22 cellular contexts compared by ENCODE assay signal in genomic region chr21:39911792-39912191, GRCh38.
DNase-seq lines count a peak whose midpoint lies in the region; ATAC-seq lines count a peak whose summit lies in the region.
"Had no signal": no experiment of that assay in that cellular context is flagged by ENCODE, and none has a peak within 500 bp of the region (broad histone marks: within the 10 kb centered on the region; RNA-seq: fewer than 3 reads in every experiment).

No MANE protein-coding gene starts in this region.

- no peak for ATAC-seq in HG02588 (IDR thresholded peaks at IDR 0.05; ENCODE audit: unreplicated experiment)
- ATAC-seq: effector memory CD8-positive, alpha-beta T cell; stimulated activated naive CD8-positive, alpha-beta T cell treated with anti-CD3 and anti-CD28 coated beads, Interleukin-15, Interleukin-2, amounts not matched to agents 100 U/mL and 50 U/mL, for 24 hours had no signal

- peak; percentile 55 for DNase-seq in NCI-H1092 treated with DMSO at 0.1 percent for 48 hours (lab: John Stamatoyannopoulos, UW)
- DNase-seq in NCI-H1092 (lab: John Stamatoyannopoulos, UW), result no peak
- DNase-seq in NCI-H1105 (lab: John Stamatoyannopoulos, UW), result peak; percentile 55
- peak; percentile 18 for DNase-seq in NCI-H2227 (lab: John Stamatoyannopoulos, UW; ENCODE audit: unreplicated experiment)
- DNase-seq in iPS-NIHi11 (ENCODE audit: low spot score), result peak; percentile 18
- DNase-seq in activated effector memory CD4-positive, alpha-beta T cell treated with anti-CD3 and anti-CD28 coated beads, Interleukin-2, amount 50 U/mL, for 16 hours, result no peak
- DNase-seq in effector CD4-positive, alpha-beta T cell, result no peak
- DNase-seq: activated CD4-positive, alpha-beta memory T cell treated with anti-CD3 and anti-CD28 coated beads, Interleukin-2, amount 10 ng/mL, durations not matched to agents 7 days and 5 days; activated CD8-positive, alpha-beta memory T cell treated with anti-CD3 and anti-CD28 coated beads, Interleukin-2, amount 50 U/mL, for 4 hours; activated naive CD4-positive, alpha-beta T cell treated with Interleukin-2 at 50 U/mL for 16 hours; effector memory CD8-positive, alpha-beta T cell; EL; erythroblast; glutamatergic neuron; KBM-7; left ventricle myocardium inferior; mesenchymal stem cell; pancreas; Right ventricle myocardium superior; small intestine; stimulated activated naive CD8-positive, alpha-beta T cell treated with anti-CD3 and anti-CD28 coated beads, Interleukin-15, Interleukin-2, amounts not matched to agents 100 U/mL and 50 U/mL, for 24 hours had no signal

Comparison
In these comparisons a context has a peak if more than half of its experiments do, and no peak if none do; other contexts are left out.
1. DNase-seq: peak in NCI-H1092 treated with DMSO at 0.1 percent for 48 hours (single experiment), NCI-H1105 (single experiment), NCI-H2227 (single experiment) and iPS-NIHi11 (single experiment); none in NCI-H1092 (single experiment), activated effector memory CD4-positive, alpha-beta T cell treated with anti-CD3 and anti-CD28 coated beads, Interleukin-2, amount 50 U/mL, for 16 hours (single experiment) and effector CD4-positive, alpha-beta T cell (single experiment).